In genomic region chr14:86402547-86402946, GRCh38 we compare ENCODE assay signal across 8 cellular contexts.
"Had no signal": no experiment of that assay in that cellular context is flagged by ENCODE, and none has a peak within 500 bp of the region (broad histone marks: within the 10 kb centered on the region; RNA-seq: fewer than 3 reads in every experiment).

No MANE protein-coding gene starts in this region.

- H2AFZ ChIP-seq: GM23338 had no signal

- FAIRE-seq: HTR-8/SVneo, K562 had no signal

- ATAC-seq: GM23338, HCT116, K562 had no signal

- H3K36me3 ChIP-seq: HAP-1 had no signal

- H3K4me2 ChIP-seq: GM23338 had no signal

- H3K4me3 ChIP-seq: GM23338, HAP-1, K562 had no signal

- H3K4me1 ChIP-seq: HAP-1 had no signal

- DNase-seq: H7, HFFc6, KG1 had no signal

- H3K9me3 ChIP-seq: HAP-1 had no signal
